2 cellular contexts compared by ENCODE assay signal in genomic region chr11:65859812-65860277, GRCh38.
TF ChIP-seq lines count a peak whose summit lies in the region.

No MANE protein-coding gene starts in this region.

TF ChIP-seq in PFSK-1, 5 proteins besides CTCF, POLR2A, EP300 and RAD21:
- TF ChIP-seq SIN3A (IDR thresholded peaks at IDR 0.05; ENCODE audit: borderline replicate concordance, insufficient read depth, low read length): 0 out of 2 replicates have a peak, but pooled peaks have one; percentile 10
- no peak for TF ChIP-seq REST (IDR thresholded peaks at IDR 0.05; ENCODE audit: insufficient read depth in 1 of 2, low read depth in 2 of 2, low read length in 2 of 2)
- no peak; the same call in 1 of the 2 replicates for TF ChIP-seq TAF1 (IDR thresholded peaks at IDR 0.05; ENCODE audit: borderline replicate concordance, insufficient read depth, low read length)

TF ChIP-seq in H1, 55 proteins besides CTCF, POLR2A, EP300 and RAD21:
- TF ChIP-seq MAX (IDR thresholded peaks at IDR 0.05) (peak; percentile 6; the same call in 1 of the 2 replicates), KDM5A (IDR thresholded peaks at IDR 0.05; ENCODE audit: low read length) (no peak), CHD2 (IDR thresholded peaks at IDR 0.05; ENCODE audit: low read length) (0 out of 2 replicates have a peak, but pooled peaks have one; percentile 39), GABPA (IDR thresholded peaks at IDR 0.05; ENCODE audit: borderline replicate concordance, insufficient read depth, low read length) (no peak), ZNF274 (IDR thresholded peaks at IDR 0.05; ENCODE audit: borderline replicate concordance, extremely low read depth, low read length) (no peak), KDM4A (IDR thresholded peaks at IDR 0.05; ENCODE audit: low read depth, low read length, severe bottlenecking) (peak; percentile 20), SAP30 (IDR thresholded peaks at IDR 0.05; ENCODE audit: insufficient read depth, insufficient replicate concordance, low read length) (peak; percentile 25), POLR2AphosphoS5 (IDR thresholded peaks at IDR 0.05; ENCODE audit: low read depth, low read length) (peak; percentile 71; the same call in 1 of the 2 replicates)
